10 cellular contexts compared by ENCODE assay signal in genomic region chr17:57994436-57994835, GRCh38. TPM values are rescaled to one million over a fixed set of nuclear protein-coding genes. Genes with fewer than 3 reads are reported as not detected.
DNase-seq lines count a peak whose midpoint lies in the region; ATAC-seq and TF ChIP-seq lines count a peak whose summit lies in the region.
"Had no signal": no experiment of that assay in that cellular context is flagged by ENCODE, and none has a peak within 500 bp of the region (broad histone marks: within the 10 kb centered on the region; RNA-seq: fewer than 3 reads in every experiment).

No MANE protein-coding gene starts in this region.

- H3K27ac ChIP-seq in tibial nerve (peak overlapping the region in 3 of 4 donors; percentile 57 to 73 (median 72)), thyroid gland (no peak overlapping the region)

- TF ChIP-seq POLR2A in tibial nerve (IDR thresholded peaks at IDR 0.05) (no peak), thyroid gland (IDR thresholded peaks at IDR 0.05) (no peak)

- H3K9me3 ChIP-seq in tibial nerve (no peaks in the 10 kb centered on the region), thyroid gland (no peaks in the 10 kb centered on the region)
- H3K9me3 ChIP-seq: HAP-1 had no signal

- H3K4me1 ChIP-seq in tibial nerve (peaks cover 0 to 45% (median 17%) of the 10 kb centered on the region in 4 donors), thyroid gland (peaks cover 0 to 16% of the 10 kb centered on the region in 2 donors)

- no peaks in the 10 kb centered on the region for H3K9me3 Mint-ChIP-seq in activated T-helper 17 cell treated with anti-CD3 and anti-CD28 coated beads, Interleukin-2, amount 50 U/mL, for 72 hours
- no peaks in the 10 kb centered on the region for H3K9me3 Mint-ChIP-seq in immature natural killer cell

- H3K4me3 ChIP-seq in tibial nerve = no peak overlapping the region
- H3K4me3 ChIP-seq in thyroid gland (replicated peaks in 1 of 3) = no peak overlapping the region
- H3K4me3 ChIP-seq: HAP-1 had no signal

- ATAC-seq in Right ventricle myocardium inferior (peak; percentile 35), GM21576 (IDR thresholded peaks at IDR 0.05; ENCODE audit: unreplicated experiment) (no peak)
- no peak for ATAC-seq in activated T-helper 17 cell treated with anti-CD3 and anti-CD28 coated beads, Interleukin-2, amount 50 U/mL, for 72 hours (replicated peaks)

- TF ChIP-seq CTCF in tibial nerve (IDR thresholded peaks at IDR 0.05) (no peak), thyroid gland (IDR thresholded peaks at IDR 0.05) (no peak)

- H3K36me3 ChIP-seq in tibial nerve (peaks cover 0 to 19% (median 0%) of the 10 kb centered on the region in 3 donors), thyroid gland (no peaks in the 10 kb centered on the region)

- H3K27ac Mint-ChIP-seq in activated T-helper 17 cell treated with anti-CD3 and anti-CD28 coated beads, Interleukin-2, amount 50 U/mL, for 72 hours = peak overlapping the region; percentile 14
- H3K27ac Mint-ChIP-seq in immature natural killer cell = peak overlapping the region in 5 of 6 donors; percentile 17 to 70 (median 40)

- 14 to 23% methylated on average over 2 of the region's 2 CpGs for WGBS in tibial nerve, 2 donors
- 54 to 70% methylated on average over 2 of the region's 2 CpGs for WGBS in thyroid gland, 2 donors

- DNase-seq in Right ventricle myocardium inferior (ENCODE audit: missing footprints) = no peak
- DNase-seq in cardiac septum (ENCODE audit: low spot score) = no peak
- DNase-seq in immature natural killer cell = no peak
- DNase-seq in tibial nerve (ENCODE audit: low spot score in 2 of 2) = no peak
- DNase-seq in thyroid gland = no peak
- DNase-seq in NCI-H2196 treated with DMSO at 0.1 percent for 48 hours (lab: John Stamatoyannopoulos, UW; ENCODE audit: unreplicated experiment) = no peak
- DNase-seq: trophoblast cell had no signal

- TF ChIP-seq EP300 in tibial nerve (IDR thresholded peaks at IDR 0.05) = no peak

- H3K27me3 ChIP-seq in tibial nerve = no peaks in the 10 kb centered on the region
- no peaks in the 10 kb centered on the region for H3K27me3 ChIP-seq in thyroid gland

- H3K36me3 Mint-ChIP-seq in activated T-helper 17 cell treated with anti-CD3 and anti-CD28 coated beads, Interleukin-2, amount 50 U/mL, for 72 hours (ENCODE audit: low read depth) = peaks cover 42% of the 10 kb centered on the region
- no peaks in the 10 kb centered on the region for H3K36me3 Mint-ChIP-seq in immature natural killer cell

- intact Hi-C loops in Right ventricle myocardium inferior (cut with DNase I) = loop anchor here (10.0 kb wide), 1 partner anchor 880 kb away; no protein-coding TSS in a partner anchor
- intact Hi-C loops in cardiac septum (cut with DNase I) = loop anchor here (10.0 kb wide), 1 partner anchor 330 kb away; no protein-coding TSS in a partner anchor
- intact Hi-C loops in thyroid gland (cut with DNase I) = loop anchor here (5.0 kb wide), 1 partner anchor 102 kb away; no protein-coding TSS in a partner anchor

- no peak overlapping the region for H3K4me3 Mint-ChIP-seq in activated T-helper 17 cell treated with anti-CD3 and anti-CD28 coated beads, Interleukin-2, amount 50 U/mL, for 72 hours
- no peak overlapping the region for H3K4me3 Mint-ChIP-seq in immature natural killer cell

- H3K4me1 Mint-ChIP-seq in activated T-helper 17 cell treated with anti-CD3 and anti-CD28 coated beads, Interleukin-2, amount 50 U/mL, for 72 hours = peaks cover 17% of the 10 kb centered on the region
- peaks cover 17 to 29% of the 10 kb centered on the region in 2 donors for H3K4me1 Mint-ChIP-seq in immature natural killer cell

- no peaks in the 10 kb centered on the region for H3K27me3 Mint-ChIP-seq in activated T-helper 17 cell treated with anti-CD3 and anti-CD28 coated beads, Interleukin-2, amount 50 U/mL, for 72 hours
- no peaks in the 10 kb centered on the region for H3K27me3 Mint-ChIP-seq in immature natural killer cell (ENCODE audit: low read depth in 3 of 3)

RNA-seq across cellular contexts. Expression of gene VEZF1, which starts 6.4 kb away (rescaled TPM):
- 74.2 TPM for total RNA-seq in Right ventricle myocardium inferior
- total RNA-seq in cardiac septum = 55.3 TPM
- 10 to 100 TPM; 21.4 to 29.6 TPM for total RNA-seq in activated T-helper 17 cell treated with anti-CD3 and anti-CD28 coated beads, Interleukin-2, amount 50 U/mL, for 72 hours
- 10 to 100 TPM; 35.8 to 54.1 (median 40.1) TPM for polyA plus RNA-seq in immature natural killer cell
- 10 to 100 TPM; 42.3 to 66.0 (median 48.3) TPM for total RNA-seq in tibial nerve
- 100 to 1,000 TPM in 1 of 4 donors, 10 to 100 TPM in 3; 88.5 to 147 (median 91.4) TPM for total RNA-seq in thyroid gland

RNA-seq across cellular contexts. Expression of gene SRSF1, which starts 12.6 kb away (rescaled TPM):
- 92.8 TPM for total RNA-seq in Right ventricle myocardium inferior
- total RNA-seq in cardiac septum = 105 TPM
- total RNA-seq in activated T-helper 17 cell treated with anti-CD3 and anti-CD28 coated beads, Interleukin-2, amount 50 U/mL, for 72 hours = 100 to 1,000 TPM; 276 to 391 TPM
- 10 to 100 TPM; 42.5 to 69.6 (median 55.8) TPM for polyA plus RNA-seq in immature natural killer cell
- 100 to 1,000 TPM in 3 of 4 donors, 10 to 100 TPM in 1; 92.4 to 173 (median 143) TPM for total RNA-seq in tibial nerve
- 100 to 1,000 TPM; 181 to 266 (median 214) TPM for total RNA-seq in thyroid gland

RNA-seq across cellular contexts. Expression of gene CUEDC1, which starts 39.2 kb away (rescaled TPM):
- total RNA-seq in Right ventricle myocardium inferior (49.1 TPM), cardiac septum (46.6 TPM), tibial nerve (10 to 100 TPM; 32.1 to 55.5 (median 38.8) TPM), thyroid gland (10 to 100 TPM; 25.6 to 32.3 (median 29.9) TPM)
- under 1 TPM; 0.15 to 0.56 TPM for total RNA-seq in activated T-helper 17 cell treated with anti-CD3 and anti-CD28 coated beads, Interleukin-2, amount 50 U/mL, for 72 hours
- 1 to 10 TPM in 1 of 3 donors, under 1 TPM in 2; 0.43 to 2.5 (median 0.52) TPM for polyA plus RNA-seq in immature natural killer cell

Comparison
In these comparisons a context has a peak if more than half of its experiments do, and no peak if none do; other contexts are left out.
1. H3K27ac ChIP-seq: peak in tibial nerve (3 of 4); none in thyroid gland (0 of 3).
2. RNA of gene CUEDC1, which starts 39.2 kb away (total RNA-seq): 49.1 TPM in Right ventricle myocardium inferior (single experiment), 46.6 TPM in cardiac septum (single experiment), 32.1 to 55.5 TPM in tibial nerve and 25.6 to 32.3 TPM in thyroid gland; 0.15 to 0.56 TPM in activated T-helper 17 cell treated with anti-CD3 and anti-CD28 coated beads, Interleukin-2, amount 50 U/mL, for 72 hours; every median in the first group is over 10 times any median in the second.